ENCODE assay signal across 28 cellular contexts in genomic region chr14:97212399-97212798, GRCh38.
"Had no signal": no experiment of that assay in that cellular context is flagged by ENCODE, and none has a peak within 500 bp of the region (broad histone marks: within the 10 kb centered on the region; RNA-seq: fewer than 3 reads in every experiment).

No MANE protein-coding gene starts in this region.

- H3K9me3 Mint-ChIP-seq: naive thymus-derived CD8-positive, alpha-beta T cell; stimulated activated naive B cell treated with anti-CD40 and anti-IgM and Interleukin-4, amounts not matched to agents 10 μg/mL and 1 μg/mL and 100 μg/mL, for 72 hours had no signal

- H3K4me2 ChIP-seq: hepatocyte had no signal

- H3K4me1 Mint-ChIP-seq: stimulated activated naive B cell treated with anti-CD40 and anti-IgM and Interleukin-4, amounts not matched to agents 10 μg/mL and 1 μg/mL and 100 μg/mL, for 72 hours had no signal

- H3K36me3 ChIP-seq: heart right ventricle, left lung, lower lobe of right lung, ovary, suprapubic skin, thoracic aorta, tibial artery, upper lobe of right lung had no signal

- H3K4me3 Mint-ChIP-seq: naive thymus-derived CD8-positive, alpha-beta T cell; stimulated activated naive B cell treated with anti-CD40 and anti-IgM and Interleukin-4, amounts not matched to agents 10 μg/mL and 1 μg/mL and 100 μg/mL, for 72 hours had no signal

- ATAC-seq: heart right ventricle; left cardiac atrium; left lung; lower lobe of right lung; naive thymus-derived CD8-positive, alpha-beta T cell; right cardiac atrium; sciatic nerve; stimulated activated naive B cell treated with anti-CD40 and anti-IgM and Interleukin-4, amounts not matched to agents 10 μg/mL and 1 μg/mL and 100 μg/mL, for 72 hours; stimulated activated naive CD8-positive, alpha-beta T cell treated with anti-CD3 and anti-CD28 coated beads, Interleukin-15, Interleukin-2, amounts not matched to agents 100 U/mL and 50 U/mL, for 24 hours; upper lobe of right lung had no signal

- H3K27ac Mint-ChIP-seq: progenitor cell of endocrine pancreas; stimulated activated naive B cell treated with anti-CD40 and anti-IgM and Interleukin-4, amounts not matched to agents 10 μg/mL and 1 μg/mL and 100 μg/mL, for 72 hours had no signal

- H3K4me3 ChIP-seq: heart right ventricle, hepatocyte, left lung, lower lobe of right lung, ovary, skin epidermis, suprapubic skin, thoracic aorta, tibial artery, upper lobe of right lung had no signal

- H2AFZ ChIP-seq: hepatocyte had no signal

- H3K9me3 ChIP-seq: left lung, lower lobe of right lung, ovary, suprapubic skin, thoracic aorta, tibial artery, upper lobe of right lung had no signal

- H3K36me3 Mint-ChIP-seq: naive thymus-derived CD8-positive, alpha-beta T cell; stimulated activated naive B cell treated with anti-CD40 and anti-IgM and Interleukin-4, amounts not matched to agents 10 μg/mL and 1 μg/mL and 100 μg/mL, for 72 hours had no signal

- H3K4me1 ChIP-seq: heart right ventricle, left lung, lower lobe of right lung, tibial artery, upper lobe of right lung had no signal

- H3K79me2 ChIP-seq: hepatocyte had no signal

- DNase-seq: heart right ventricle; kidney glomerular epithelial cell; left cardiac atrium; left lung; lower lobe of right lung; mammary epithelial cell; mesenchymal stem cell; naive thymus-derived CD8-positive, alpha-beta T cell; ovary; retina; right cardiac atrium; stimulated activated CD4-positive, alpha-beta T cell treated with anti-CD3 and anti-CD28 coated beads, Interleukin-12 subunit alpha, Interleukin-12 subunit beta, amount 100 ng/mL, for 4 hours; stimulated activated CD4-positive, alpha-beta T cell treated with anti-CD3 and anti-CD28 coated beads, Interleukin-15, amount 100 ng/mL, for 24 hours; stimulated activated CD4-positive, alpha-beta T cell treated with anti-CD3 and anti-CD28 coated beads, Interleukin-2, amount 100 ng/mL, for 24 hours; stimulated activated CD4-positive, alpha-beta T cell treated with anti-CD3 and anti-CD28 coated beads, Interleukin-4, amount 100 ng/mL, for 1 hour; stimulated activated naive B cell treated with anti-CD40 and anti-IgM and Interleukin-4, amounts not matched to agents 10 μg/mL and 1 μg/mL and 100 μg/mL, for 72 hours; stimulated activated naive CD8-positive, alpha-beta T cell treated with anti-CD3 and anti-CD28 coated beads, Interleukin-15, Interleukin-2, amounts not matched to agents 100 U/mL and 50 U/mL, for 24 hours; tibial artery; trophoblast cell; upper lobe of right lung had no signal

- H3K27ac ChIP-seq: heart right ventricle, hepatocyte, left lung, lower lobe of right lung, ovary, skin epidermis, suprapubic skin, thoracic aorta, tibial artery, upper lobe of right lung had no signal

- H3K27me3 ChIP-seq: ovary, tibial artery had no signal

- FAIRE-seq: keratinocyte, urothelium cell line had no signal
